ENCODE assay signal across 1 cellular context in genomic region chr17:1553354-1554266, GRCh38.
TF ChIP-seq lines count a peak whose summit lies in the region.

No MANE protein-coding gene starts in this region.

TF ChIP-seq in GM23338, 12 proteins besides CTCF, POLR2A, EP300 and RAD21:
- TF ChIP-seq, protein P1, sequence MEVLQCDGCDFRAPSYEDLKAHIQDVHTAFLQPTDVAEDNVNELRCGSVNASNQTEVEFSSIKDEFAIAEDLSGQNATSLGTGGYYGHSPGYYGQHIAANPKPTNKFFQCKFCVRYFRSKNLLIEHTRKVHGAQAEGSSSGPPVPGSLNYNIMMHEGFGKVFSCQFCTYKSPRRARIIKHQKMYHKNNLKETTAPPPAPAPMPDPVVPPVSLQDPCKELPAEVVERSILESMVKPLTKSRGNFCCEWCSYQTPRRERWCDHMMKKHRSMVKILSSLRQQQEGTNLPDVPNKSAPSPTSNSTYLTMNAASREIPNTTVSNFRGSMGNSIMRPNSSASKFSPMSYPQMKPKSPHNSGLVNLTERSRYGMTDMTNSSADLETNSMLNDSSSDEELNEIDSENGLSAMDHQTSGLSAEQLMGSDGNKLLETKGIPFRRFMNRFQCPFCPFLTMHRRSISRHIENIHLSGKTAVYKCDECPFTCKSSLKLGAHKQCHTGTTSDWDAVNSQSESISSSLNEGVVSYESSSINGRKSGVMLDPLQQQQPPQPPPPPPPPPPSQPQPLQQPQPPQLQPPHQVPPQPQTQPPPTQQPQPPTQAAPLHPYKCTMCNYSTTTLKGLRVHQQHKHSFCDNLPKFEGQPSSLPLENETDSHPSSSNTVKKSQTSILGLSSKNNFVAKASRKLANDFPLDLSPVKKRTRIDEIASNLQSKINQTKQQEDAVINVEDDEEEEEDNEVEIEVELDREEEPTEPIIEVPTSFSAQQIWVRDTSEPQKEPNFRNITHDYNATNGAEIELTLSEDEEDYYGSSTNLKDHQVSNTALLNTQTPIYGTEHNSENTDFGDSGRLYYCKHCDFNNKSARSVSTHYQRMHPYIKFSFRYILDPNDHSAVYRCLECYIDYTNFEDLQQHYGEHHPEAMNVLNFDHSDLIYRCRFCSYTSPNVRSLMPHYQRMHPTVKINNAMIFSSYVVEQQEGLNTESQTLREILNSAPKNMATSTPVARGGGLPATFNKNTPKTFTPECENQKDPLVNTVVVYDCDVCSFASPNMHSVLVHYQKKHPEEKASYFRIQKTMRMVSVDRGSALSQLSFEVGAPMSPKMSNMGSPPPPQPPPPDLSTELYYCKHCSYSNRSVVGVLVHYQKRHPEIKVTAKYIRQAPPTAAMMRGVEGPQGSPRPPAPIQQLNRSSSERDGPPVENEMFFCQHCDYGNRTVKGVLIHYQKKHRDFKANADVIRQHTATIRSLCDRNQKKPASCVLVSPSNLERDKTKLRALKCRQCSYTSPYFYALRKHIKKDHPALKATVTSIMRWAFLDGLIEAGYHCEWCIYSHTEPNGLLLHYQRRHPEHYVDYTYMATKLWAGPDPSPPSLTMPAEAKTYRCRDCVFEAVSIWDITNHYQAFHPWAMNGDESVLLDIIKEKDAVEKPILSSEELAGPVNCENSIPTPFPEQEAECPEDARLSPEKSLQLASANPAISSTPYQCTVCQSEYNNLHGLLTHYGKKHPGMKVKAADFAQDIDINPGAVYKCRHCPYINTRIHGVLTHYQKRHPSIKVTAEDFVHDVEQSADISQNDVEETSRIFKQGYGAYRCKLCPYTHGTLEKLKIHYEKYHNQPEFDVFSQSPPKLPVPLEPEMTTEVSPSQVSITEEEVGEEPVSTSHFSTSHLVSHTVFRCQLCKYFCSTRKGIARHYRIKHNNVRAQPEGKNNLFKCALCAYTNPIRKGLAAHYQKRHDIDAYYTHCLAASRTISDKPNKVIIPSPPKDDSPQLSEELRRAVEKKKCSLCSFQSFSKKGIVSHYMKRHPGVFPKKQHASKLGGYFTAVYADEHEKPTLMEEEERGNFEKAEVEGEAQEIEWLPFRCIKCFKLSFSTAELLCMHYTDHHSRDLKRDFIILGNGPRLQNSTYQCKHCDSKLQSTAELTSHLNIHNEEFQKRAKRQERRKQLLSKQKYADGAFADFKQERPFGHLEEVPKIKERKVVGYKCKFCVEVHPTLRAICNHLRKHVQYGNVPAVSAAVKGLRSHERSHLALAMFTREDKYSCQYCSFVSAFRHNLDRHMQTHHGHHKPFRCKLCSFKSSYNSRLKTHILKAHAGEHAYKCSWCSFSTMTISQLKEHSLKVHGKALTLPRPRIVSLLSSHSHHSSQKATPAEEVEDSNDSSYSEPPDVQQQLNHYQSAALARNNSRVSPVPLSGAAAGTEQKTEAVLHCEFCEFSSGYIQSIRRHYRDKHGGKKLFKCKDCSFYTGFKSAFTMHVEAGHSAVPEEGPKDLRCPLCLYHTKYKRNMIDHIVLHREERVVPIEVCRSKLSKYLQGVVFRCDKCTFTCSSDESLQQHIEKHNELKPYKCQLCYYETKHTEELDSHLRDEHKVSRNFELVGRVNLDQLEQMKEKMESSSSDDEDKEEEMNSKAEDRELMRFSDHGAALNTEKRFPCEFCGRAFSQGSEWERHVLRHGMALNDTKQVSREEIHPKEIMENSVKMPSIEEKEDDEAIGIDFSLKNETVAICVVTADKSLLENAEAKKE (CRISPR knock-in tag; IDR thresholded peaks at IDR 0.05), result no peak
- TF ChIP-seq REST (IDR thresholded peaks at IDR 0.05; ENCODE audit: unreplicated experiment) (no peak), EZH2phosphoT487 (IDR thresholded peaks at IDR 0.05; ENCODE audit: unreplicated experiment) (no peak), ZNF331 (CRISPR knock-in tag; IDR thresholded peaks at IDR 0.05; ENCODE audit: low read depth) (no peak), CREB1 (CRISPR knock-in tag; IDR thresholded peaks at IDR 0.05; ENCODE audit: low read depth) (no peak), STAT1 (IDR thresholded peaks at IDR 0.05; ENCODE audit: unreplicated experiment) (no peak), POLR2AphosphoS5 (IDR thresholded peaks at IDR 0.05; ENCODE audit: low read depth) (no peak), EZH2 (IDR thresholded peaks at IDR 0.05; ENCODE audit: low read depth, unreplicated experiment) (no peak), NANOG (IDR thresholded peaks at IDR 0.05; ENCODE audit: borderline replicate concordance) (no peak), JUNB (IDR thresholded peaks at IDR 0.05; ENCODE audit: unreplicated experiment) (no peak), ZNF114 (CRISPR knock-in tag; IDR thresholded peaks at IDR 0.05) (no peak)
- TF ChIP-seq, protein P2, sequence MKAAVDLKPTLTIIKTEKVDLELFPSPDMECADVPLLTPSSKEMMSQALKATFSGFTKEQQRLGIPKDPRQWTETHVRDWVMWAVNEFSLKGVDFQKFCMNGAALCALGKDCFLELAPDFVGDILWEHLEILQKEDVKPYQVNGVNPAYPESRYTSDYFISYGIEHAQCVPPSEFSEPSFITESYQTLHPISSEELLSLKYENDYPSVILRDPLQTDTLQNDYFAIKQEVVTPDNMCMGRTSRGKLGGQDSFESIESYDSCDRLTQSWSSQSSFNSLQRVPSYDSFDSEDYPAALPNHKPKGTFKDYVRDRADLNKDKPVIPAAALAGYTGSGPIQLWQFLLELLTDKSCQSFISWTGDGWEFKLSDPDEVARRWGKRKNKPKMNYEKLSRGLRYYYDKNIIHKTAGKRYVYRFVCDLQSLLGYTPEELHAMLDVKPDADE (IDR thresholded peaks at IDR 0.05), result no peak
TF ChIP-seq in GM23338: peak in this region for 0.
